In genomic region chrX:36867143-36867542, GRCh38 we compare ENCODE assay signal across 9 cellular contexts.
A peak's percentile ranks its signal among the peaks of the same experiment; 100 is the strongest.
DNase-seq lines count a peak whose midpoint lies in the region; ATAC-seq, FAIRE-seq and TF ChIP-seq lines count a peak whose summit lies in the region.
"Had no signal": no experiment of that assay in that cellular context is flagged by ENCODE, and none has a peak within 500 bp of the region (broad histone marks: within the 10 kb centered on the region; RNA-seq: fewer than 3 reads in every experiment).

No MANE protein-coding gene starts in this region.

- no peak overlapping the region for H3K4me3 ChIP-seq in prostate gland

- H3K36me3 ChIP-seq in prostate gland = no peaks in the 10 kb centered on the region

- no peaks in the 10 kb centered on the region for H3K36me3 Mint-ChIP-seq in activated naive CD8-positive, alpha-beta T cell treated with anti-CD3 and anti-CD28 coated beads for 36 hours
- no peaks in the 10 kb centered on the region for H3K36me3 Mint-ChIP-seq in activated T-helper 1 cell treated with anti-CD3 and anti-CD28 coated beads, Interleukin-12 subunit alpha, Interleukin-12 subunit beta, Interleukin-2, Interleukin-4 antibody, amounts not matched to agents 30 ng/mL and 10 ng/mL and 1 ng/mL, durations not matched to agents 14 hours and 24 hours and 36 hours (ENCODE audit: low read depth)
- H3K36me3 Mint-ChIP-seq: immature natural killer cell had no signal

- no peaks in the 10 kb centered on the region for H3K27me3 ChIP-seq in prostate gland (replicated peaks; ENCODE audit: insufficient read depth)

- no peaks in the 10 kb centered on the region for H3K9me3 ChIP-seq in prostate gland

- TF ChIP-seq POLR2A in prostate gland (IDR thresholded peaks at IDR 0.05) = no peak

- H3K4me1 Mint-ChIP-seq in activated naive CD8-positive, alpha-beta T cell treated with anti-CD3 and anti-CD28 coated beads for 36 hours = no peaks in the 10 kb centered on the region
- no peaks in the 10 kb centered on the region for H3K4me1 Mint-ChIP-seq in activated T-helper 1 cell treated with anti-CD3 and anti-CD28 coated beads, Interleukin-12 subunit alpha, Interleukin-12 subunit beta, Interleukin-2, Interleukin-4 antibody, amounts not matched to agents 30 ng/mL and 10 ng/mL and 1 ng/mL, durations not matched to agents 14 hours and 24 hours and 36 hours (ENCODE audit: low read depth)
- H3K4me1 Mint-ChIP-seq: immature natural killer cell had no signal

- no peak overlapping the region for H3K27ac Mint-ChIP-seq in activated naive CD8-positive, alpha-beta T cell treated with anti-CD3 and anti-CD28 coated beads for 36 hours
- H3K27ac Mint-ChIP-seq in activated T-helper 1 cell treated with anti-CD3 and anti-CD28 coated beads, Interleukin-12 subunit alpha, Interleukin-12 subunit beta, Interleukin-2, Interleukin-4 antibody, amounts not matched to agents 30 ng/mL and 10 ng/mL and 1 ng/mL, durations not matched to agents 14 hours and 24 hours and 36 hours = no peak overlapping the region
- H3K27ac Mint-ChIP-seq: immature natural killer cell had no signal

- intact Hi-C loops in prostate gland (cut with DNase I) = no loop called here
- intact Hi-C loops in activated T-helper 1 cell treated with anti-CD3 and anti-CD28 coated beads, Interleukin-12 subunit alpha, Interleukin-12 subunit beta, Interleukin-2, Interleukin-4 antibody, amounts not matched to agents 30 ng/mL and 10 ng/mL and 1 ng/mL, durations not matched to agents 14 hours and 24 hours and 36 hours (cut with micrococcal nuclease) = no loop called here

- no peak overlapping the region for H3K4me3 Mint-ChIP-seq in activated naive CD8-positive, alpha-beta T cell treated with anti-CD3 and anti-CD28 coated beads for 36 hours
- no peak overlapping the region for H3K4me3 Mint-ChIP-seq in activated T-helper 1 cell treated with anti-CD3 and anti-CD28 coated beads, Interleukin-12 subunit alpha, Interleukin-12 subunit beta, Interleukin-2, Interleukin-4 antibody, amounts not matched to agents 30 ng/mL and 10 ng/mL and 1 ng/mL, durations not matched to agents 14 hours and 24 hours and 36 hours
- H3K4me3 Mint-ChIP-seq: immature natural killer cell had no signal

- H3K27me3 Mint-ChIP-seq in activated naive CD8-positive, alpha-beta T cell treated with anti-CD3 and anti-CD28 coated beads for 36 hours = no peaks in the 10 kb centered on the region
- H3K27me3 Mint-ChIP-seq in activated T-helper 1 cell treated with anti-CD3 and anti-CD28 coated beads, Interleukin-12 subunit alpha, Interleukin-12 subunit beta, Interleukin-2, Interleukin-4 antibody, amounts not matched to agents 30 ng/mL and 10 ng/mL and 1 ng/mL, durations not matched to agents 14 hours and 24 hours and 36 hours (ENCODE audit: insufficient read depth) = no peaks in the 10 kb centered on the region

- FAIRE-seq in endometrium (lab: Jason Lieb, UNC) = peak; percentile 45

- TF ChIP-seq CTCF in prostate gland (IDR thresholded peaks at IDR 0.05) = peak in 3 of 4 experiments; percentile 38 to 56 (median 46)

- H3K9me3 Mint-ChIP-seq in activated naive CD8-positive, alpha-beta T cell treated with anti-CD3 and anti-CD28 coated beads for 36 hours = no peaks in the 10 kb centered on the region
- H3K9me3 Mint-ChIP-seq in activated T-helper 1 cell treated with anti-CD3 and anti-CD28 coated beads, Interleukin-12 subunit alpha, Interleukin-12 subunit beta, Interleukin-2, Interleukin-4 antibody, amounts not matched to agents 30 ng/mL and 10 ng/mL and 1 ng/mL, durations not matched to agents 14 hours and 24 hours and 36 hours = no peaks in the 10 kb centered on the region
- H3K9me3 Mint-ChIP-seq: immature natural killer cell had no signal

- whole genome bisulfite sequencing in prostate gland = 4% methylated on average over 3 of the region's 3 CpGs

- H3K4me1 ChIP-seq in prostate gland (replicated peaks) = no peaks in the 10 kb centered on the region

- peak; percentile 79 for ATAC-seq in GM21367 (IDR thresholded peaks at IDR 0.05; ENCODE audit: unreplicated experiment)

- H3K27ac ChIP-seq in prostate gland = no peak overlapping the region

- DNase-seq in DMS 273 treated with DMSO at 0.1 percent for 48 hours (lab: John Stamatoyannopoulos, UW) (peak; percentile 6), NCI-H774 (lab: John Stamatoyannopoulos, UW) (peak; percentile 1), prostate gland (ENCODE audit: low spot score) (peak; percentile 4), activated T-cell treated with anti-CD3 and anti-CD28 coated beads for 4 hours (no peak)
- DNase-seq in activated naive CD8-positive, alpha-beta T cell treated with anti-CD3 and anti-CD28 coated beads for 36 hours = no peak
- DNase-seq in activated T-helper 1 cell treated with anti-CD3 and anti-CD28 coated beads, Interleukin-12 subunit alpha, Interleukin-12 subunit beta, Interleukin-2, Interleukin-4 antibody, amounts not matched to agents 30 ng/mL and 10 ng/mL and 1 ng/mL, durations not matched to agents 14 hours and 24 hours and 36 hours (ENCODE audit: low spot score) = no peak

Comparison
In these comparisons a context has a peak if more than half of its experiments do, and no peak if none do; other contexts are left out.
1. DNase-seq: peak in DMS 273 treated with DMSO at 0.1 percent for 48 hours (single experiment), NCI-H774 (single experiment) and prostate gland (single experiment); none in activated naive CD8-positive, alpha-beta T cell treated with anti-CD3 and anti-CD28 coated beads for 36 hours (single experiment), activated T-cell treated with anti-CD3 and anti-CD28 coated beads for 4 hours (single experiment) and activated T-helper 1 cell treated with anti-CD3 and anti-CD28 coated beads, Interleukin-12 subunit alpha, Interleukin-12 subunit beta, Interleukin-2, Interleukin-4 antibody, amounts not matched to agents 30 ng/mL and 10 ng/mL and 1 ng/mL, durations not matched to agents 14 hours and 24 hours and 36 hours (single experiment).